In genomic region chr10:98445200-98445812, GRCh38 we compare ENCODE assay signal across 8 cellular contexts. TPM values are rescaled to one million over a fixed set of nuclear protein-coding genes. Genes with fewer than 3 reads are reported as not detected.
A peak's percentile ranks its signal among the peaks of the same experiment; 100 is the strongest.
DNase-seq lines count a peak whose midpoint lies in the region; ATAC-seq and TF ChIP-seq lines count a peak whose summit lies in the region.

No MANE protein-coding gene starts in this region.

- H3K36me3 ChIP-seq in Peyer's patch (peaks cover 0 to 37% (median 0%) of the 10 kb centered on the region in 3 donors), esophagus muscularis mucosa (peaks cover 18 to 44% (median 32%) of the 10 kb centered on the region in 4 donors), gastrocnemius medialis (peaks cover 0 to 16% of the 10 kb centered on the region in 2 donors)

- H3K4me1 ChIP-seq in Peyer's patch (peaks cover 0 to 14% (median 4%) of the 10 kb centered on the region in 4 donors), esophagus muscularis mucosa (peaks cover 9 to 39% (median 30%) of the 10 kb centered on the region in 4 donors), gastrocnemius medialis (peaks cover 3 to 4% of the 10 kb centered on the region in 2 donors)

- TF ChIP-seq EP300 in esophagus muscularis mucosa (IDR thresholded peaks at IDR 0.05) = no peak

- intact Hi-C loops in esophagus muscularis mucosa (cut with DNase I) = loop anchor here (10.0 kb wide), 1 partner anchor 1169 kb away; no protein-coding TSS in a partner anchor
- intact Hi-C loops in gastrocnemius medialis (cut with DNase I; ENCODE audit: low total_unique reads) = no loop called here

- H3K4me3 ChIP-seq in GM12864 (ENCODE audit: low read depth, low read length) (peak overlapping the region; percentile 60), Peyer's patch (peak overlapping the region in 2 of 4 donors; percentile 81 to 90), esophagus muscularis mucosa (peak overlapping the region in 2 of 4 donors; percentile 94 to 96), gastrocnemius medialis (peak overlapping the region in 1 of 4 donors; percentile 87)

- in situ Hi-C loops in gastrocnemius medialis (cut with MboI; ENCODE audit: low sequenced_read_pairs in 4 of 4) = loop anchor here in 1 of 4 donors (25.0 kb wide), 1 partner anchor 183 kb away; the partner anchor contains the start of gene LOXL4

- TF ChIP-seq POLR2A in Peyer's patch (IDR thresholded peaks at IDR 0.05) (no peak), esophagus muscularis mucosa (IDR thresholded peaks at IDR 0.05; ENCODE audit: low read depth) (no peak), gastrocnemius medialis (IDR thresholded peaks at IDR 0.05) (no peak)

- peak overlapping the region; percentile 88 to 92 (median 91) for H3K27ac ChIP-seq in Peyer's patch
- peak overlapping the region; percentile 93 to 96 (median 94) for H3K27ac ChIP-seq in esophagus muscularis mucosa (replicated peaks in 1 of 4)
- peak overlapping the region; percentile 86 to 95 (median 90) for H3K27ac ChIP-seq in gastrocnemius medialis

- no peak for ATAC-seq in gastrocnemius medialis

- no peaks in the 10 kb centered on the region for H3K9me3 ChIP-seq in Peyer's patch
- no peaks in the 10 kb centered on the region for H3K9me3 ChIP-seq in esophagus muscularis mucosa
- H3K9me3 ChIP-seq in gastrocnemius medialis = no peaks in the 10 kb centered on the region

- TF ChIP-seq CTCF in GM12864 (IDR thresholded peaks at IDR 0.05; ENCODE audit: low read depth, low read length, missing control alignments) (no peak), Peyer's patch (IDR thresholded peaks at IDR 0.05) (no peak), esophagus muscularis mucosa (IDR thresholded peaks at IDR 0.05) (no peak), gastrocnemius medialis (IDR thresholded peaks at IDR 0.05 in 4 of 5, conservative IDR thresholded peaks at IDR 0.05 in 1 of 5) (no peak)

- 57% methylated on average over 4 of the region's 10 CpGs for WGBS in esophagus muscularis mucosa

- H3K27me3 ChIP-seq in Peyer's patch (no peaks in the 10 kb centered on the region), esophagus muscularis mucosa (no peaks in the 10 kb centered on the region), gastrocnemius medialis (no peaks in the 10 kb centered on the region)

- DNase-seq in GM12864 (ENCODE audit: low read depth) (no peak), Peyer's patch (no peak), esophagus muscularis mucosa (ENCODE audit: extremely low spot score) (peak; percentile 81), gastrocnemius medialis (no peak), NCI-H69 (lab: John Stamatoyannopoulos, UW) (no peak), NCI-H226 (no peak), GOT3 (lab: John Stamatoyannopoulos, UW) (no peak), GM19240 (ENCODE audit: insufficient read length, low spot score) (no peak)

RNA-seq across cellular contexts. Expression of gene HPS1, which starts 1.4 kb away (rescaled TPM):
- total RNA-seq in Peyer's patch (100 to 1,000 TPM; 109 to 221 (median 136) TPM), esophagus muscularis mucosa (10 to 100 TPM; 49.7 to 76.1 (median 63.7) TPM), gastrocnemius medialis (10 to 100 TPM; 10.6 to 26.0 (median 18.3) TPM)

RNA-seq across cellular contexts. Expression of gene PYROXD2, which starts 30.3 kb away (rescaled TPM):
- total RNA-seq in Peyer's patch (10 to 100 TPM in 2 of 4 donors, 1 to 10 TPM in 2; 7.0 to 23.1 (median 11.5) TPM), esophagus muscularis mucosa (10 to 100 TPM in 1 of 4 donors, 1 to 10 TPM in 3; 5.8 to 10.2 (median 6.6) TPM), gastrocnemius medialis (1 to 10 TPM in 2 of 4 donors, under 1 TPM in 2; 0.22 to 7.8 (median 1.3) TPM)
